In genomic region chr5:66558562-66558961, GRCh38 we compare ENCODE assay signal across 9 cellular contexts. TPM values are rescaled to one million over a fixed set of nuclear protein-coding genes. Genes with fewer than 3 reads are reported as not detected.
DNase-seq lines count a peak whose midpoint lies in the region; ATAC-seq lines count a peak whose summit lies in the region.
"Had no signal": no experiment of that assay in that cellular context is flagged by ENCODE, and none has a peak within 500 bp of the region (broad histone marks: within the 10 kb centered on the region; RNA-seq: fewer than 3 reads in every experiment).

No MANE protein-coding gene starts in this region.

- peaks cover 2% of the 10 kb centered on the region for H3K9me3 Mint-ChIP-seq in memory B cell

- no peaks in the 10 kb centered on the region for H3K27me3 Mint-ChIP-seq in memory B cell

- no peaks in the 10 kb centered on the region for H3K36me3 Mint-ChIP-seq in memory B cell

- H3K27ac Mint-ChIP-seq in memory B cell, result peak overlapping the region; percentile 96

- peak; percentile 42 for ATAC-seq in GM19463 (IDR thresholded peaks at IDR 0.05; ENCODE audit: unreplicated experiment)
- peak; percentile 58 for ATAC-seq in HG03280 (IDR thresholded peaks at IDR 0.05; ENCODE audit: unreplicated experiment)
- peak; percentile 54 for ATAC-seq in memory B cell (ENCODE audit: low read depth)

- H3K4me3 Mint-ChIP-seq in memory B cell, result peak overlapping the region; percentile 44

- H3K4me1 Mint-ChIP-seq in memory B cell, result peaks cover 16% of the 10 kb centered on the region

- DNase-seq in NCI-H748 (lab: John Stamatoyannopoulos, UW; ENCODE audit: unreplicated experiment) (peak; percentile 14), NCI-H748 treated with DMSO at 0.1 percent for 48 hours (lab: John Stamatoyannopoulos, UW) (no peak), memory B cell (ENCODE audit: low spot score in 2 of 2) (peak in 1 of 2 donors; percentile 41), dermis blood vessel endothelial cell (no peak), ecto neural progenitor cell (ENCODE audit: low spot score) (no peak)
- DNase-seq in stimulated activated naive CD4-positive, alpha-beta T cell treated with Interleukin-2 at 50 U/mL for 16 hours (lab: John Stamatoyannopoulos, UW), result no peak
- DNase-seq: NCI-H1694 treated with DMSO at 0.1 percent for 48 hours had no signal

RNA-seq across cellular contexts. Expression of gene MAST4, which starts 37.6 kb away (rescaled TPM):
- 37.8 and 38.3 TPM in 2 replicates for total RNA-seq in dermis blood vessel endothelial cell
